1 cellular context compared by ENCODE assay signal in the genomic region with DNA sequence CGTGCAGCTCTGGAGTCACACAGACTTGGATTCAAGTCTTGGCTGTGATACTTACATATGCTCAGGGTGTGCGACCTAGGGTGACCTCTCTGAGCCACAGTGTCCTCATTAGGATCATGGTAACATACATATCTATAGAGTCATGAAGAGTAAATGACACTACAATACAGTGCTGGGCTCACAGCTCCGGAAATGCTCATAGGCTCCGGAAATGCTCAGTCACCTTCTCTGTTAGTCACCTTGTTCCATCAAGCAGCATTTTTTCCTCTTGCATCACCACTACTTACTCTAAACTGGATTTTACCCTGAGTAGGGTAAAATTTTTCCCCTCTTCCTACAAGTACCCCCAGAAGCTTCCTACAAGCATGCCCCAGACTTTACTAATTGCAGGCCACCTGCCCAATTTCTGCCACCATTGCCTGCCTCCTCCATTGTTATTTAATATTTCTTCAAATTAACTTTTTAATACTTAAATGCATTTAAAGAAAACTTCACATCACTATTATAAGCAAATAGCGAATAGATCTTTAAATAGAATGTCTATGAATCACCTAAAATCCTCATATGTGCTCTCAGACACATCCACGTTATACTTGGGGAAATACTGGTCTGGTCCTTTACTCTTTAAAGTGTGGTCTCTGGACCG.
A peak's percentile ranks its signal among the peaks of the same experiment; 100 is the strongest.
TF ChIP-seq lines count a peak whose summit lies in the region.

No MANE protein-coding gene starts in this region.

TF ChIP-seq in HepG2, 621 proteins besides CTCF, POLR2A, EP300 and RAD21 (continued from another document):
- TF ChIP-seq ETV5 (CRISPR knock-in tag; IDR thresholded peaks at IDR 0.05; ENCODE audit: borderline replicate concordance) = peak; percentile 65; the same call in 1 of the 2 replicates
- no peak for TF ChIP-seq PRMT3 (CRISPR knock-in tag; IDR thresholded peaks at IDR 0.05; ENCODE audit: borderline replicate concordance, low read depth)
- TF ChIP-seq NFE2L2 (IDR thresholded peaks at IDR 0.05; ENCODE audit: low read length) = peak; percentile 49; the same call in 1 of the 2 replicates
- TF ChIP-seq GABPA (IDR thresholded peaks at IDR 0.05; ENCODE audit: low read depth, low read length) = no peak
- TF ChIP-seq GABPA (CRISPR knock-in tag; IDR thresholded peaks at IDR 0.05; ENCODE audit: low read depth) = peak; percentile 52; the same call in 1 of the 2 replicates
